ENCODE assay signal across 20 cellular contexts in the genomic region with DNA sequence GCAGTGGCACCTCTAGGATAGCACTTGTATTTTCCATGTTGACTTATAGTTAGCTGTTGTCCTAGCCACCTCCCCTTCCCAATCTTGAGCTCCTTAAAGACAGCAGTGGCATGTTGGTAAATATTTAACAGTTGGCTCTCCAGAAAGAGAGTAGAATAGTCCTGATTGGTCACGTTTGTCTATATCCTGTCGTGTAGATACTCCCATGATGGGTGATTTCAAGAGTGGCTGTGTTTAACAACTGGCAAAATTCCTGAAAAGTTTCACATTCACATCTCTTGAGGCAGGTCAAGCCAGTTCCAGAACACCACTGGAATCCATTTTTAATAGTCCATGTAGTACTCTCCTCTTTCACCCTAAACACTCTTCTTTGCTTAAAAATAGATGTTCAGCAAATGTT.
DNase-seq lines count a peak whose midpoint lies in the region; ATAC-seq and TF ChIP-seq lines count a peak whose summit lies in the region.
"Had no signal": no experiment of that assay in that cellular context is flagged by ENCODE, and none has a peak within 500 bp of the region (broad histone marks: within the 10 kb centered on the region; RNA-seq: fewer than 3 reads in every experiment).

No MANE protein-coding gene starts in this region.

- no peak overlapping the region for H2BK15ac ChIP-seq in IMR-90 (ENCODE audit: low read depth, low read length)

- POLR2A ChIA-PET in IMR-90 (lab: Charles Lee; ENCODE audit: unreplicated experiment), result no interaction called here

- H2AK9ac ChIP-seq in IMR-90 (replicated peaks; ENCODE audit: low read depth, low read length, poor library complexity), result no peak overlapping the region

- TF ChIP-seq RAD21 in IMR-90 (IDR thresholded peaks at IDR 0.05; ENCODE audit: low read length), result no peak

- H2AK5ac ChIP-seq in IMR-90 (ENCODE audit: low read depth, low read length), result no peak overlapping the region

- H3K4ac ChIP-seq in IMR-90 (ENCODE audit: low read depth, low read length), result 0 out of 2 replicates have a peak overlapping the region, but pooled peaks have one; percentile 1

- no peak for TF ChIP-seq EP300 in esophagus muscularis mucosa (IDR thresholded peaks at IDR 0.05)

- intact Hi-C loops in IMR-90 (cut with micrococcal nuclease) (no loop called here), esophagus muscularis mucosa (cut with DNase I) (no loop called here)

- H4K20me1 ChIP-seq in IMR-90 (ENCODE audit: insufficient read depth, low read length), result no peaks in the 10 kb centered on the region
- H4K20me1 ChIP-seq: BLaER1 had no signal

- no peaks in the 10 kb centered on the region for H3K9me3 ChIP-seq in IMR-90 (ENCODE audit: control insufficient read depth, insufficient read depth, low read length)
- H3K9me3 ChIP-seq in esophagus muscularis mucosa, result no peaks in the 10 kb centered on the region
- H3K9me3 ChIP-seq: BLaER1, HAP-1 had no signal

- H3K27me3 ChIP-seq in IMR-90 (ENCODE audit: control insufficient read depth, insufficient read depth, low read length), result no peaks in the 10 kb centered on the region
- H3K27me3 ChIP-seq in esophagus muscularis mucosa, result no peaks in the 10 kb centered on the region
- H3K27me3 ChIP-seq: BLaER1 had no signal

- H3K18ac ChIP-seq in IMR-90 (ENCODE audit: low read depth, low read length), result no peak overlapping the region

- H4K8ac ChIP-seq in IMR-90 (ENCODE audit: low read depth in 2 of 2, low read length in 2 of 2), result no peak overlapping the region

- H3K27me3 Mint-ChIP-seq in memory B cell, result no peaks in the 10 kb centered on the region
- no peaks in the 10 kb centered on the region for H3K27me3 Mint-ChIP-seq in stimulated activated memory B cell treated with anti-CD40 and anti-IgM and Interleukin-4, amounts not matched to agents 10 μg/mL and 1 μg/mL and 100 μg/mL, for 72 hours
- no peaks in the 10 kb centered on the region for H3K27me3 Mint-ChIP-seq in activated naive CD8-positive, alpha-beta T cell treated with anti-CD3 and anti-CD28 coated beads, Interleukin-2, amount 50 U/mL, for 24 hours
- H3K27me3 Mint-ChIP-seq: B cell; CD4-positive, alpha-beta T cell; CD8-positive, alpha-beta memory T cell had no signal

- no peak overlapping the region for H3K9ac ChIP-seq in IMR-90 (ENCODE audit: low read depth, low read length)
- H3K9ac ChIP-seq: BLaER1 had no signal

- no TSS peak for BruUV-seq in IMR-90 (replicated peaks; lab: Mats Ljungman, UMichigan)

- WGBS in IMR-90 (ENCODE audit: extremely low coverage in 2 of 2, insufficient read length in 1 of 2), 2 experiments, result no CpG with 5 or more reads among the region's 2 CpGs
- WGBS in esophagus muscularis mucosa, result 74% methylated on average over 2 of the region's 2 CpGs

- H3K79me1 ChIP-seq in IMR-90 (ENCODE audit: low read depth in 1 of 2, low read length in 2 of 2), result peaks cover 0 to 4% of the 10 kb centered on the region in 2 experiments; a peak in 1 of 4 replicates

- no peak overlapping the region for H4K5ac ChIP-seq in IMR-90 (ENCODE audit: low read depth, low read length)

- H3K4me3 ChIP-seq in IMR-90 (ENCODE audit: insufficient read depth, low read depth, low read length) (no peak overlapping the region), esophagus muscularis mucosa (no peak overlapping the region)
- H3K4me3 ChIP-seq: BLaER1, GM12878, GM23338, HAP-1 had no signal

- H3K27ac ChIP-seq in IMR-90 (ENCODE audit: insufficient read depth, low read length) (no peak overlapping the region), esophagus muscularis mucosa (replicated peaks in 1 of 4) (no peak overlapping the region)
- H3K27ac ChIP-seq: BLaER1, C4-2B had no signal

- H4K91ac ChIP-seq in IMR-90 (ENCODE audit: insufficient read depth, low read depth, low read length), result no peak overlapping the region

- no peak overlapping the region for H2BK20ac ChIP-seq in IMR-90 (ENCODE audit: low read depth, low read length)

- no peak overlapping the region for H3K23ac ChIP-seq in IMR-90 (ENCODE audit: low read depth, low read length)

- in situ Hi-C loops in IMR-90 (cut with MboI; ENCODE audit: low sequenced_read_pairs), result no loop called here

- H3K27ac Mint-ChIP-seq in memory B cell, result peak overlapping the region; percentile 17
- peak overlapping the region; percentile 4 for H3K27ac Mint-ChIP-seq in stimulated activated memory B cell treated with anti-CD40 and anti-IgM and Interleukin-4, amounts not matched to agents 10 μg/mL and 1 μg/mL and 100 μg/mL, for 72 hours
- no peak overlapping the region for H3K27ac Mint-ChIP-seq in activated naive CD8-positive, alpha-beta T cell treated with anti-CD3 and anti-CD28 coated beads, Interleukin-2, amount 50 U/mL, for 24 hours
- H3K27ac Mint-ChIP-seq: B cell; CD4-positive, alpha-beta T cell; CD8-positive, alpha-beta memory T cell; GM23338; HFFc6 had no signal

- no peak for DNase-seq in IMR-90
- DNase-seq in memory B cell (ENCODE audit: low spot score in 2 of 2), result no peak
- DNase-seq in activated naive CD8-positive, alpha-beta T cell treated with anti-CD3 and anti-CD28 coated beads, Interleukin-2, amount 50 U/mL, for 24 hours, result no peak
- no peak for DNase-seq in pons (ENCODE audit: low spot score)
- no peak for DNase-seq in esophagus muscularis mucosa (ENCODE audit: extremely low spot score)
- DNase-seq: CD4-positive, alpha-beta T cell; CD8-positive, alpha-beta memory T cell; DMS 273 treated with DMSO at 0.1 percent for 48 hours; DMS79; EL; GDM1; HFFc6 had no signal

- TF ChIP-seq POLR2A in IMR-90 (IDR thresholded peaks at IDR 0.05; ENCODE audit: low read depth, low read length), result no peak
- TF ChIP-seq POLR2A in esophagus muscularis mucosa (IDR thresholded peaks at IDR 0.05; ENCODE audit: low read depth), result no peak

- H2BK120ac ChIP-seq in IMR-90 (ENCODE audit: low read depth, low read length), result no peak overlapping the region

- H2AFZ ChIP-seq in IMR-90 (replicated peaks; ENCODE audit: low read length, poor library complexity), result no peak overlapping the region
- H2AFZ ChIP-seq: GM23338 had no signal

- peaks cover 2% of the 10 kb centered on the region; the same call in 1 of the 2 replicates for H3K9me1 ChIP-seq in IMR-90 (ENCODE audit: insufficient read depth, low read length)

- no peak overlapping the region for H3K56ac ChIP-seq in IMR-90 (ENCODE audit: extremely low read depth, insufficient read depth, low read length)

- H2BK5ac ChIP-seq in IMR-90 (ENCODE audit: low read depth, low read length, poor library complexity, severe bottlenecking), result no peak overlapping the region

- no peak overlapping the region for H3K4me2 ChIP-seq in IMR-90 (ENCODE audit: low read depth, low read length)
- H3K4me2 ChIP-seq: BLaER1, GM23338 had no signal

- H3K4me1 Mint-ChIP-seq in memory B cell, result peaks cover 7% of the 10 kb centered on the region
- H3K4me1 Mint-ChIP-seq in stimulated activated memory B cell treated with anti-CD40 and anti-IgM and Interleukin-4, amounts not matched to agents 10 μg/mL and 1 μg/mL and 100 μg/mL, for 72 hours, result no peaks in the 10 kb centered on the region
- no peaks in the 10 kb centered on the region for H3K4me1 Mint-ChIP-seq in activated naive CD8-positive, alpha-beta T cell treated with anti-CD3 and anti-CD28 coated beads, Interleukin-2, amount 50 U/mL, for 24 hours
- H3K4me1 Mint-ChIP-seq: B cell; CD8-positive, alpha-beta memory T cell had no signal

- H3K4me3 Mint-ChIP-seq in memory B cell, result no peak overlapping the region
- no peak overlapping the region for H3K4me3 Mint-ChIP-seq in stimulated activated memory B cell treated with anti-CD40 and anti-IgM and Interleukin-4, amounts not matched to agents 10 μg/mL and 1 μg/mL and 100 μg/mL, for 72 hours
- H3K4me3 Mint-ChIP-seq in activated naive CD8-positive, alpha-beta T cell treated with anti-CD3 and anti-CD28 coated beads, Interleukin-2, amount 50 U/mL, for 24 hours, result no peak overlapping the region
- H3K4me3 Mint-ChIP-seq: B cell; CD4-positive, alpha-beta T cell; CD8-positive, alpha-beta memory T cell; GM23338; HFFc6 had no signal

- H3K4me1 ChIP-seq in IMR-90 (ENCODE audit: control insufficient read depth, insufficient read depth, low read length), result peaks cover 4% of the 10 kb centered on the region; the same call in 1 of the 2 replicates
- H3K4me1 ChIP-seq in esophagus muscularis mucosa, result no peaks in the 10 kb centered on the region
- H3K4me1 ChIP-seq: BLaER1, HAP-1 had no signal

- H3K14ac ChIP-seq in IMR-90 (replicated peaks; ENCODE audit: low read depth, low read length), result no peak overlapping the region; the same call in 1 of the 2 replicates

- dilution Hi-C loops in IMR-90 (cut with HindIII; ENCODE audit: low sequenced_read_pairs, unreplicated experiment), result no loop called here

- H3K36me3 ChIP-seq in IMR-90 (ENCODE audit: control insufficient read depth, insufficient read depth, low read length), result no peaks in the 10 kb centered on the region
- H3K36me3 ChIP-seq in esophagus muscularis mucosa, result no peaks in the 10 kb centered on the region
- H3K36me3 ChIP-seq: HAP-1 had no signal

- no peaks in the 10 kb centered on the region for H3K9me3 Mint-ChIP-seq in memory B cell
- no peaks in the 10 kb centered on the region for H3K9me3 Mint-ChIP-seq in stimulated activated memory B cell treated with anti-CD40 and anti-IgM and Interleukin-4, amounts not matched to agents 10 μg/mL and 1 μg/mL and 100 μg/mL, for 72 hours
- H3K9me3 Mint-ChIP-seq in activated naive CD8-positive, alpha-beta T cell treated with anti-CD3 and anti-CD28 coated beads, Interleukin-2, amount 50 U/mL, for 24 hours, result no peaks in the 10 kb centered on the region
- H3K9me3 Mint-ChIP-seq: CD4-positive, alpha-beta T cell; GM23338; HFFc6 had no signal

- CTCF ChIA-PET in IMR-90 (lab: Yijun Ruan, JAX), result interaction anchor here (1.1 kb wide), 1 partner anchor 9 kb away, joined by 4 read pairs; no protein-coding TSS in a partner anchor

- H3K36me3 Mint-ChIP-seq in memory B cell, result peaks cover 15% of the 10 kb centered on the region
- peaks cover 13% of the 10 kb centered on the region for H3K36me3 Mint-ChIP-seq in stimulated activated memory B cell treated with anti-CD40 and anti-IgM and Interleukin-4, amounts not matched to agents 10 μg/mL and 1 μg/mL and 100 μg/mL, for 72 hours
- no peaks in the 10 kb centered on the region for H3K36me3 Mint-ChIP-seq in activated naive CD8-positive, alpha-beta T cell treated with anti-CD3 and anti-CD28 coated beads, Interleukin-2, amount 50 U/mL, for 24 hours (ENCODE audit: low read depth)
- H3K36me3 Mint-ChIP-seq: CD8-positive, alpha-beta memory T cell had no signal

- TF ChIP-seq CTCF in IMR-90 (conservative IDR thresholded peaks at IDR 0.05; ENCODE audit: low read depth, low read length), result no peak
- no peak for TF ChIP-seq CTCF in esophagus muscularis mucosa (IDR thresholded peaks at IDR 0.05)

- ATAC-seq in IMR-90 (ENCODE audit: low read depth), result no peak
- ATAC-seq in memory B cell (ENCODE audit: low read depth), result no peak
- no peak for ATAC-seq in stimulated activated memory B cell treated with anti-CD40 and anti-IgM and Interleukin-4, amounts not matched to agents 10 μg/mL and 1 μg/mL and 100 μg/mL, for 72 hours
- no peak for ATAC-seq in activated naive CD8-positive, alpha-beta T cell treated with anti-CD3 and anti-CD28 coated beads, Interleukin-2, amount 50 U/mL, for 24 hours
- ATAC-seq in GM19035 (IDR thresholded peaks at IDR 0.05; ENCODE audit: unreplicated experiment), result no peak
- ATAC-seq: GM12878, GM23338 had no signal

TF ChIP-seq in IMR-90, 13 proteins besides CTCF, POLR2A, EP300 and RAD21 (continues in another document):
- no peak for TF ChIP-seq MAFK (IDR thresholded peaks at IDR 0.05; ENCODE audit: low read depth, low read length)
- TF ChIP-seq MXI1 (IDR thresholded peaks at IDR 0.05; ENCODE audit: borderline replicate concordance, low read depth, low read length), result no peak
- no peak for TF ChIP-seq SMC3 (IDR thresholded peaks at IDR 0.05; ENCODE audit: low read depth, low read length)
